In the genomic region with DNA sequence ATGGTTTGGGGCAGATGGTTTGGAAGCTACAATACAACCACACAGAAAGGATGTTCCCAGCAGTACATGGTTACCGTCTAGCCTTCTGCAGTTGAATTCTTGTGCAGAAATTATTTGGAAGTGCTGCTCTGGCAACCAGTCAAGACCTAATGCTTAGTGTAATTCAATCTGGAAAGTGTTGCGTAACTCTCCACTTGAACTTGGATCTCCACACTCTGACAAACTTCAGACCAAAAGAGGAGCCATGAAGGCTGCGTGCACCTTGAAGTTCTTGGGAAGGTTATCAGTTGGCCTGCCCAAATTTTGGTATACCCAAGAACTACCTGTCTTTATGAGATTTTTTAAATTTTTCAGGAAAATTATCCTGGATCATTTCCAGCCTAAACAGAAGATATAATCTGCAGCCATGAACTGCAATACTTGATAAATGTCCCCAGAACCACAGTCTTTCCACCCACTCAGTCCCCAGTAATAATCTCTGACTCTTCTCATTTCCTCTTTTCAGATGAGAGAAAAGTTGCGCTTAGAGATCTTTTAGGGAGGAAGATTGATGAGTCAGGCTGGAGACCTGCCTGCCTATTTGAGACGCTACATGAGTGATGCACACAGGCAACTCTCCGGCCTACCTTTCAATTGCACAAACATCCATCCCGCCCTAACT, we compare ENCODE assay signal across 8 cellular contexts.
DNase-seq lines count a peak whose midpoint lies in the region; ATAC-seq and TF ChIP-seq lines count a peak whose summit lies in the region.

No MANE protein-coding gene starts in this region.

- no peaks in the 10 kb centered on the region for H3K36me3 ChIP-seq in OCI-LY3 (replicated peaks; ENCODE audit: low read depth, low read length)
- H3K36me3 ChIP-seq in naive thymus-derived CD4-positive, alpha-beta T cell (ENCODE audit: control insufficient read depth in 2 of 3, insufficient read depth in 3 of 3, low read length in 3 of 3), result no peaks in the 10 kb centered on the region

- no peak overlapping the region for H3K4me3 Mint-ChIP-seq in activated naive CD8-positive, alpha-beta T cell treated with anti-CD3 and anti-CD28 coated beads for 36 hours
- no peak overlapping the region for H3K4me3 Mint-ChIP-seq in naive thymus-derived CD4-positive, alpha-beta T cell
- no peak overlapping the region for H3K4me3 Mint-ChIP-seq in effector memory CD8-positive, alpha-beta T cell

- H3K4me1 ChIP-seq in OCI-LY3 (ENCODE audit: low read length), result peaks cover 14% of the 10 kb centered on the region
- no peaks in the 10 kb centered on the region for H3K4me1 ChIP-seq in naive thymus-derived CD4-positive, alpha-beta T cell (ENCODE audit: control insufficient read depth in 2 of 2, insufficient read depth in 2 of 2, low read length in 2 of 2)

- peak overlapping the region; percentile 18; the same call in 1 of the 2 replicates for H3K4me2 ChIP-seq in OCI-LY3 (ENCODE audit: low read length)

- H4K20me1 ChIP-seq in OCI-LY3 (ENCODE audit: insufficient read depth, low read length), result no peaks in the 10 kb centered on the region

- no peaks in the 10 kb centered on the region for H3K9me3 ChIP-seq in OCI-LY3 (ENCODE audit: insufficient read depth, low read length)
- no peaks in the 10 kb centered on the region for H3K9me3 ChIP-seq in naive thymus-derived CD4-positive, alpha-beta T cell (ENCODE audit: control insufficient read depth in 2 of 3, low read length in 3 of 3)

- ATAC-seq in GM18499 (IDR thresholded peaks at IDR 0.05; ENCODE audit: insufficient read depth, unreplicated experiment) (peak; percentile 77), HG02852 (IDR thresholded peaks at IDR 0.05; ENCODE audit: unreplicated experiment) (peak; percentile 95), left ventricle myocardium superior (peak; percentile 97)
- ATAC-seq in naive thymus-derived CD4-positive, alpha-beta T cell, result no peak
- no peak for ATAC-seq in effector memory CD8-positive, alpha-beta T cell (replicated peaks)

- H3K4me1 Mint-ChIP-seq in activated naive CD8-positive, alpha-beta T cell treated with anti-CD3 and anti-CD28 coated beads for 36 hours, result peaks cover 10% of the 10 kb centered on the region
- H3K4me1 Mint-ChIP-seq in naive thymus-derived CD4-positive, alpha-beta T cell, result peaks cover 0 to 10% (median 4%) of the 10 kb centered on the region in 7 donors
- peaks cover 0 to 4% of the 10 kb centered on the region in 2 donors for H3K4me1 Mint-ChIP-seq in effector memory CD8-positive, alpha-beta T cell (ENCODE audit: low read depth in 2 of 2)

- peaks cover 24% of the 10 kb centered on the region for H3K36me3 Mint-ChIP-seq in activated naive CD8-positive, alpha-beta T cell treated with anti-CD3 and anti-CD28 coated beads for 36 hours
- H3K36me3 Mint-ChIP-seq in naive thymus-derived CD4-positive, alpha-beta T cell, result peaks cover 0 to 23% (median 15%) of the 10 kb centered on the region in 5 donors
- no peaks in the 10 kb centered on the region for H3K36me3 Mint-ChIP-seq in effector memory CD8-positive, alpha-beta T cell (ENCODE audit: insufficient read depth)

- no peak overlapping the region for H3K27ac Mint-ChIP-seq in activated naive CD8-positive, alpha-beta T cell treated with anti-CD3 and anti-CD28 coated beads for 36 hours
- no peak overlapping the region for H3K27ac Mint-ChIP-seq in naive thymus-derived CD4-positive, alpha-beta T cell
- H3K27ac Mint-ChIP-seq in effector memory CD8-positive, alpha-beta T cell, result no peak overlapping the region

- CTCF ChIA-PET in naive thymus-derived CD4-positive, alpha-beta T cell (lab: Charles Lee), result no interaction called here

- no peak overlapping the region for H3K9ac ChIP-seq in OCI-LY3 (ENCODE audit: low read length)

- intact Hi-C loops in left ventricle myocardium superior (cut with micrococcal nuclease), result no loop called here
- intact Hi-C loops in naive thymus-derived CD4-positive, alpha-beta T cell (cut with micrococcal nuclease), result no loop called here

- POLR2A ChIA-PET in naive thymus-derived CD4-positive, alpha-beta T cell (lab: Charles Lee), result no interaction called here

- no peak overlapping the region for H2AFZ ChIP-seq in OCI-LY3 (ENCODE audit: low read depth, low read length)

- no peaks in the 10 kb centered on the region for H3K27me3 Mint-ChIP-seq in activated naive CD8-positive, alpha-beta T cell treated with anti-CD3 and anti-CD28 coated beads for 36 hours
- H3K27me3 Mint-ChIP-seq in naive thymus-derived CD4-positive, alpha-beta T cell, result no peaks in the 10 kb centered on the region
- H3K27me3 Mint-ChIP-seq in effector memory CD8-positive, alpha-beta T cell, result no peaks in the 10 kb centered on the region

- no peak overlapping the region for H3K4me3 ChIP-seq in OCI-LY3 (ENCODE audit: low read length)
- H3K4me3 ChIP-seq in naive thymus-derived CD4-positive, alpha-beta T cell (ENCODE audit: low read length), result no peak overlapping the region

- H3K9me3 Mint-ChIP-seq in activated naive CD8-positive, alpha-beta T cell treated with anti-CD3 and anti-CD28 coated beads for 36 hours, result no peaks in the 10 kb centered on the region
- peaks cover 0 to 9% (median 0%) of the 10 kb centered on the region in 11 donors for H3K9me3 Mint-ChIP-seq in naive thymus-derived CD4-positive, alpha-beta T cell
- no peaks in the 10 kb centered on the region for H3K9me3 Mint-ChIP-seq in effector memory CD8-positive, alpha-beta T cell

- no peak for TF ChIP-seq CTCF in OCI-LY3 (IDR thresholded peaks at IDR 0.05; ENCODE audit: low read depth, low read length)

- DNase-seq in left ventricle myocardium superior (no peak), NCI-H2081 (lab: John Stamatoyannopoulos, UW) (no peak)
- DNase-seq in activated naive CD8-positive, alpha-beta T cell treated with anti-CD3 and anti-CD28 coated beads for 36 hours, result no peak
- DNase-seq in naive thymus-derived CD4-positive, alpha-beta T cell, result no peak
- no peak for DNase-seq in effector memory CD8-positive, alpha-beta T cell

- H3K27me3 ChIP-seq in OCI-LY3 (ENCODE audit: low read depth, low read length), result no peaks in the 10 kb centered on the region
- no peaks in the 10 kb centered on the region for H3K27me3 ChIP-seq in naive thymus-derived CD4-positive, alpha-beta T cell (ENCODE audit: control insufficient read depth in 2 of 2, insufficient read depth in 2 of 2, low read length in 2 of 2)

- no peaks in the 10 kb centered on the region for H3K79me2 ChIP-seq in OCI-LY3 (ENCODE audit: low read length)

- H3K27ac ChIP-seq in OCI-LY3 (ENCODE audit: low read length), result no peak overlapping the region
- H3K27ac ChIP-seq in naive thymus-derived CD4-positive, alpha-beta T cell (ENCODE audit: low read depth, low read length), result no peak overlapping the region

Comparison
In these comparisons a context has a peak if more than half of its experiments do, and no peak if none do; other contexts are left out.
1. ATAC-seq: peak in GM18499 (single experiment), HG02852 (single experiment) and left ventricle myocardium superior (single experiment); none in naive thymus-derived CD4-positive, alpha-beta T cell (single experiment) and effector memory CD8-positive, alpha-beta T cell (single experiment).